In genomic region chr10:110672580-110672919, GRCh38 we compare ENCODE assay signal across 9 cellular contexts. TPM values are rescaled to one million over a fixed set of nuclear protein-coding genes. Genes with fewer than 3 reads are reported as not detected.
DNase-seq lines count a peak whose midpoint lies in the region; ATAC-seq, FAIRE-seq and TF ChIP-seq lines count a peak whose summit lies in the region.
"Had no signal": no experiment of that assay in that cellular context is flagged by ENCODE, and none has a peak within 500 bp of the region (broad histone marks: within the 10 kb centered on the region; RNA-seq: fewer than 3 reads in every experiment).

No MANE protein-coding gene starts in this region.

- H3K27ac ChIP-seq in GM12878 (ENCODE audit: control insufficient read depth, insufficient read depth) (peak overlapping the region; percentile 62), aorta (ENCODE audit: low read depth in 1 of 2, low read length in 2 of 2) (peak overlapping the region in 1 of 2 donors; percentile 78)
- H3K27ac ChIP-seq: 22Rv1 had no signal

- BruUV-seq in GM12878 (replicated peaks; lab: Mats Ljungman, UMichigan), result no TSS peak

- TF ChIP-seq CTCF in GM12878 (IDR thresholded peaks at IDR 0.05 in 2 of 3, conservative IDR thresholded peaks at IDR 0.05 in 1 of 3; ENCODE audit: control insufficient read depth in 2 of 3, extremely low read depth in 1 of 3, insufficient read depth in 1 of 3, low read depth in 3 of 3, low read length in 3 of 3), result no peak; a peak in 1 of 6 replicates

- peaks cover 4% of the 10 kb centered on the region for H3K4me1 Mint-ChIP-seq in memory B cell

- H3K27me3 Mint-ChIP-seq in memory B cell, result peaks cover 7% of the 10 kb centered on the region

- POLR2A ChIA-PET in GM12878 (lab: Charles Lee), result interaction anchor here (0.9 to 1.8 kb wide), 4 partner anchors 10 to 192 kb away, joined by 3 to 6 read pairs (median 4); no protein-coding TSS in a partner anchor

- H3K9me3 Mint-ChIP-seq in memory B cell, result no peaks in the 10 kb centered on the region

- whole genome bisulfite sequencing in GM12878 (ENCODE audit: insufficient coverage, insufficient replicate concordance, low lambda C conversion rate, missing lambda C conversion rate), result 4% methylated on average over 12 of the region's 12 CpGs
- WGBS in aorta, 2 donors, result 2% methylated on average over 12 of the region's 12 CpGs

- peak overlapping the region; percentile 82 for H3K9ac ChIP-seq in GM12878 (ENCODE audit: control insufficient read depth, insufficient read depth, low read length)

- H2AFZ ChIP-seq in GM12878 (ENCODE audit: control insufficient read depth, low read depth, low read length), result peak overlapping the region; percentile 93

- TF ChIP-seq RAD21 in GM12878 (IDR thresholded peaks at IDR 0.05; ENCODE audit: insufficient read depth, low read depth, low read length), result no peak

- intact Hi-C loops in GM12878 (cut with micrococcal nuclease; ENCODE audit: unreplicated experiment), result loop anchor here (2.0 to 5.0 kb wide), 2 partner anchors 62 to 365 kb away; no protein-coding TSS in a partner anchor
- intact Hi-C loops in aorta (cut with DNase I), result loop anchor here (2.0 to 5.0 kb wide), 2 partner anchors 45 to 62 kb away; no protein-coding TSS in a partner anchor

- H3K4me1 ChIP-seq in GM12878 (ENCODE audit: control insufficient read depth, insufficient read depth, low read length) (no peaks in the 10 kb centered on the region), aorta (ENCODE audit: control insufficient read depth in 1 of 2, insufficient read depth in 2 of 2, low read length in 2 of 2) (peaks cover 2 to 6% of the 10 kb centered on the region in 2 donors)

- SMC1A ChIA-PET in GM12878 (lab: Charles Lee; ENCODE audit: uncharacterized antibody, unreplicated experiment), result interaction anchor here (0.6 to 6.4 kb wide), 17 partner anchors 8 to 398 kb away, joined by 3 to 98 read pairs (median 4); partner anchors contain the start of gene SMNDC1

- H4K20me1 ChIP-seq in GM12878 (ENCODE audit: control insufficient read depth, insufficient read depth), result no peaks in the 10 kb centered on the region

- H3K4me3 Mint-ChIP-seq in memory B cell, result peak overlapping the region; percentile 95

- no peak for TF ChIP-seq POLR2A in GM12878 (IDR thresholded peaks at IDR 0.05; ENCODE audit: low read depth, low read length)
- TF ChIP-seq POLR2A in H54 (IDR thresholded peaks at IDR 0.05; ENCODE audit: low read depth, low read length), result no peak

- H3K36me3 ChIP-seq in GM12878 (ENCODE audit: control insufficient read depth in 2 of 2, insufficient read depth in 2 of 2, low read length in 1 of 2), result no peaks in the 10 kb centered on the region
- H3K36me3 ChIP-seq in aorta (ENCODE audit: control insufficient read depth in 1 of 2, insufficient read depth in 2 of 2, low read length in 1 of 2), result no peaks in the 10 kb centered on the region

- no peak for TF ChIP-seq EP300 in GM12878 (IDR thresholded peaks at IDR 0.05; ENCODE audit: borderline replicate concordance in 1 of 2, control insufficient read depth in 1 of 2, low read depth in 2 of 2, low read length in 2 of 2)

- no peaks in the 10 kb centered on the region for H3K27me3 ChIP-seq in GM12878 (replicated peaks in 1 of 2; ENCODE audit: control insufficient read depth in 2 of 2, insufficient read depth in 2 of 2, low read length in 1 of 2)
- no peaks in the 10 kb centered on the region for H3K27me3 ChIP-seq in aorta (ENCODE audit: control insufficient read depth in 1 of 2, insufficient read depth in 2 of 2, low read length in 1 of 2)

- H3K79me2 ChIP-seq in GM12878 (ENCODE audit: control insufficient read depth, insufficient read depth, low read length), result no peaks in the 10 kb centered on the region

- no peaks in the 10 kb centered on the region for H3K36me3 Mint-ChIP-seq in memory B cell

- H3K4me2 ChIP-seq in GM12878 (ENCODE audit: control insufficient read depth, insufficient read depth), result peak overlapping the region; percentile 88

- peak overlapping the region; percentile 74 for H3K4me3 ChIP-seq in GM12878
- peak overlapping the region; percentile 84 to 85 for H3K4me3 ChIP-seq in aorta (ENCODE audit: low read length in 2 of 2)

- ATAC-seq in HG03175 (IDR thresholded peaks at IDR 0.05; ENCODE audit: unreplicated experiment) (peak; percentile 24), GM12878 (peak; percentile 68), memory B cell (ENCODE audit: low read depth) (peak; percentile 39), aorta (ENCODE audit: low FRiP score) (no peak)

- H3K9me3 ChIP-seq in GM12878 (replicated peaks; ENCODE audit: control insufficient read depth, insufficient read depth, low read length), result no peaks in the 10 kb centered on the region
- H3K9me3 ChIP-seq in aorta (ENCODE audit: control insufficient read depth, low read length), result no peaks in the 10 kb centered on the region

- in situ Hi-C loops in GM12878 (cut with MboI), result loop anchor here (10.0 kb wide), 1 partner anchor 368 kb away; the partner anchor contains the start of gene SMNDC1

- DNase-seq in DMS 273 (lab: John Stamatoyannopoulos, UW; ENCODE audit: unreplicated experiment) (peak; percentile 37), DMS 273 treated with DMSO at 0.1 percent for 48 hours (lab: John Stamatoyannopoulos, UW) (no peak), GM12878 (ENCODE audit: low read depth, low spot score) (no peak), memory B cell (ENCODE audit: low spot score in 2 of 2) (no peak), aorta (no peak), NCI-H1436 (lab: John Stamatoyannopoulos, UW) (no peak), H54 (ENCODE audit: insufficient read length, low spot score) (no peak)

- FAIRE-seq in GM12878 (lab: Jason Lieb, UNC) (peak; percentile 18), H54 (lab: Jason Lieb, UNC) (no peak)

- H3K27ac Mint-ChIP-seq in memory B cell, result peak overlapping the region; percentile 83

- RAD21 ChIA-PET in GM12878 (lab: Charles Lee; ENCODE audit: unreplicated experiment), result interaction anchor here (0.5 to 3.4 kb wide), 19 partner anchors 8 to 367 kb away, joined by 3 to 50 read pairs (median 4); partner anchors contain the start of gene RBM20

- CTCF ChIA-PET in GM12878 (lab: Yijun Ruan, JAX), result interaction anchor here (0.6 to 6.6 kb wide), 41 partner anchors 8 to 768 kb away, joined by 3 to 141 read pairs (median 4); partner anchors contain the start of gene SMNDC1

TF ChIP-seq in GM12878, 131 proteins besides CTCF, POLR2A, EP300 and RAD21 (continues in another document):
- TF ChIP-seq ZSCAN29 (IDR thresholded peaks at IDR 0.05) (no peak), KLF5 (IDR thresholded peaks at IDR 0.05; ENCODE audit: partially characterized antibody) (no peak), FOXK2 (IDR thresholded peaks at IDR 0.05) (no peak), HCFC1 (IDR thresholded peaks at IDR 0.05; ENCODE audit: low read length) (no peak), RAD51 (IDR thresholded peaks at IDR 0.05) (no peak), STAT1 (conservative IDR thresholded peaks at IDR 0.05) (no peak), ATF2 (IDR thresholded peaks at IDR 0.05; ENCODE audit: low read length) (no peak), ELK1 (IDR thresholded peaks at IDR 0.05; ENCODE audit: low read depth, low read length) (no peak), BRCA1 (IDR thresholded peaks at IDR 0.05; ENCODE audit: low read depth, low read length) (no peak), GABPA (IDR thresholded peaks at IDR 0.05; ENCODE audit: low read depth) (no peak), TCF7 (IDR thresholded peaks at IDR 0.05; ENCODE audit: borderline replicate concordance) (no peak), PAX5 (IDR thresholded peaks at IDR 0.05; ENCODE audit: borderline replicate concordance, low read depth, low read length) (no peak), IKZF1 (conservative IDR thresholded peaks at IDR 0.05) (0 out of 2 replicates have a peak, but pooled peaks have one; percentile 6), EGR1 (IDR thresholded peaks at IDR 0.05; ENCODE audit: borderline replicate concordance in 1 of 2, low read depth in 2 of 2, low read length in 2 of 2) (0 out of 3 replicates have a peak, but pooled peaks of 1 of the 2 experiments have one; percentile 10)

RNA-seq across cellular contexts. Expression of gene RBM20, which starts 28.4 kb away (rescaled TPM):
- 0.88 and 0.96 TPM in 2 replicates for total RNA-seq in GM12878 (2013; cell fraction: nucleolus; rRNA removed)
- 0.05 and 0.17 TPM in 2 replicates for total RNA-seq in GM12878 (2014; rRNA removed)
- 0.13 and 0.28 TPM in 2 replicates for total RNA-seq in GM12878 (2014; rRNA removed; fragmentation: Illumina TruSeq; extraction: Trizol)
- 0.13 and 0.26 TPM in 2 replicates for total RNA-seq in GM12878 (2021)
- 0.17 TPM for polyA plus RNA-seq in GM12878 (2011; ENCODE audit: low read depth)
- polyA plus RNA-seq in GM12878 (2011; rRNA removed), result 0.09 and 0.16 TPM in 2 replicates
- 0.09 and 0.17 TPM in 2 replicates for polyA plus RNA-seq in GM12878 (2011; cell fraction: cytosol; rRNA removed)
- polyA plus RNA-seq in GM12878 (2011; cell fraction: nucleus; rRNA removed), result 0.63 and 1.0 TPM in 2 replicates
- polyA plus RNA-seq in GM12878 (2012), result 0.25 and 0.53 TPM in 2 replicates
- polyA plus RNA-seq in GM12878 (2014; fragmentation: Illumina TruSeq; extraction: Trizol), result 0.22 and 0.24 TPM in 2 replicates
- polyA plus RNA-seq in GM12878 (2014; fragmentation: Nextera tagmentation; extraction: Ambion mirVana), result under 1 TPM; 0.04 to 0.05 TPM
- 0.09 and 0.20 TPM in 2 replicates for polyA plus RNA-seq in GM12878 (2014; rRNA removed)
- polyA plus RNA-seq in GM12878 (2016; fragmentation: Nextera tagmentation; extraction: Ambion mirVana), result under 1 TPM; 0.05 to 0.12 TPM
- polyA minus RNA-seq in GM12878 (2011; rRNA and poly(A)+ RNA removed), result 0.05 and 0.07 TPM in 2 replicates
- not detected in 2 replicates for polyA minus RNA-seq in GM12878 (2011; cell fraction: cytosol; rRNA and poly(A)+ RNA removed)
- polyA minus RNA-seq in GM12878 (2011; cell fraction: nucleus; rRNA and poly(A)+ RNA removed), result 0.10 and 0.36 TPM in 2 replicates
- total RNA-seq in aorta, result 10 to 100 TPM in 1 of 2 donors, 1 to 10 TPM in 1; 9.9 to 11.2 TPM
- polyA plus RNA-seq in aorta, result 1 to 10 TPM; 2.9 to 6.0 TPM

Comparison
In these comparisons a context has a peak if more than half of its experiments do, and no peak if none do; other contexts are left out.
1. RNA of gene RBM20, which starts 28.4 kb away (total RNA-seq): 9.9 to 11.2 TPM in aorta; 0.05 to 0.96 TPM in GM12878; every median in the first group is over 4 times any median in the second.